In genomic region chr2:12965540-12966269, GRCh38 we compare ENCODE assay signal across 10 cellular contexts.
DNase-seq lines count a peak whose midpoint lies in the region; ATAC-seq and TF ChIP-seq lines count a peak whose summit lies in the region.
"Had no signal": no experiment of that assay in that cellular context is flagged by ENCODE, and none has a peak within 500 bp of the region (broad histone marks: within the 10 kb centered on the region; RNA-seq: fewer than 3 reads in every experiment).

No MANE protein-coding gene starts in this region.

- H3K4me3 Mint-ChIP-seq in T-helper 17 cell (peak overlapping the region; percentile 0), CD14-positive monocyte (no peak overlapping the region)
- H3K4me3 Mint-ChIP-seq: dendritic cell treated with granulocyte-macrophage colony-stimulating factor and Interleukin-4, amounts not matched to agents 40 ng/mL and 50 ng/mL, for 4 days had no signal

- H3K36me3 Mint-ChIP-seq in T-helper 17 cell (ENCODE audit: low read depth), result peaks cover 2% of the 10 kb centered on the region
- no peaks in the 10 kb centered on the region for H3K36me3 Mint-ChIP-seq in CD14-positive monocyte

- peak overlapping the region; percentile 31 for H3K27ac ChIP-seq in A673 (ENCODE audit: low read depth, low read length, poor library complexity, severe bottlenecking)

- no peaks in the 10 kb centered on the region for H3K36me3 ChIP-seq in A673 (ENCODE audit: insufficient read depth, low read length, poor library complexity, severe bottlenecking)

- peaks cover 14% of the 10 kb centered on the region for H3K4me1 Mint-ChIP-seq in T-helper 17 cell
- peaks cover 3% of the 10 kb centered on the region for H3K4me1 Mint-ChIP-seq in CD14-positive monocyte

- ATAC-seq in T-helper 17 cell (peak; percentile 80), left ventricle myocardium superior (peak; percentile 77), HG03095 (IDR thresholded peaks at IDR 0.05; ENCODE audit: unreplicated experiment) (no peak), GM21717 (IDR thresholded peaks at IDR 0.05; ENCODE audit: unreplicated experiment) (no peak), HG02678 (IDR thresholded peaks at IDR 0.05; ENCODE audit: unreplicated experiment) (no peak)

- no peak overlapping the region for H3K4me3 ChIP-seq in A673 (ENCODE audit: low read depth, low read length, poor library complexity, severe bottlenecking)

- CTCF ChIA-PET in A673 (lab: Charles Lee), result interaction anchor here (0.8 kb wide), 1 partner anchor 42 kb away, joined by 4 read pairs; no protein-coding TSS in a partner anchor

- BruUV-seq in A673 (replicated peaks; lab: Mats Ljungman, UMichigan), result no TSS peak

- H3K9me3 ChIP-seq in A673 (ENCODE audit: low read depth, low read length, poor library complexity, severe bottlenecking), result no peaks in the 10 kb centered on the region
- H3K9me3 ChIP-seq in T-helper 17 cell (ENCODE audit: control insufficient read depth, low read length, poor library complexity, severe bottlenecking), result no peaks in the 10 kb centered on the region

- H3K4me1 ChIP-seq in A673 (ENCODE audit: insufficient read depth, low read length, poor library complexity, severe bottlenecking), result peaks cover 21% of the 10 kb centered on the region

- TF ChIP-seq CTCF in A673 (conservative IDR thresholded peaks at IDR 0.05; ENCODE audit: low read depth, low read length), result no peak
- TF ChIP-seq CTCF in CD14-positive monocyte (IDR thresholded peaks at IDR 0.05), result no peak

- H3K9me3 Mint-ChIP-seq in CD14-positive monocyte, result peaks cover 0 to 3% (median 0%) of the 10 kb centered on the region in 7 donors
- H3K9me3 Mint-ChIP-seq: dendritic cell treated with granulocyte-macrophage colony-stimulating factor and Interleukin-4, amounts not matched to agents 40 ng/mL and 50 ng/mL, for 4 days had no signal

- DNase-seq in A673 (ENCODE audit: low spot score) (peak; percentile 91), GM03348 (ENCODE audit: low spot score) (peak; percentile 68), T-helper 17 cell (no peak), left ventricle myocardium superior (no peak), CD14-positive monocyte (ENCODE audit: low spot score) (no peak)
- DNase-seq: NCI-H1930 had no signal

- H3K27me3 ChIP-seq in A673 (replicated peaks; ENCODE audit: insufficient read depth, low read depth, low read length, poor library complexity), result no peaks in the 10 kb centered on the region

- POLR2A ChIA-PET in A673 (lab: Charles Lee; ENCODE audit: low non-redundant PET), result interaction anchor here (0.7 kb wide), 1 partner anchor 21 kb away, joined by 4 read pairs; no protein-coding TSS in a partner anchor

- peak overlapping the region; percentile 39 for H3K27ac Mint-ChIP-seq in T-helper 17 cell
- no peak overlapping the region for H3K27ac Mint-ChIP-seq in CD14-positive monocyte
- H3K27ac Mint-ChIP-seq: dendritic cell treated with granulocyte-macrophage colony-stimulating factor and Interleukin-4, amounts not matched to agents 40 ng/mL and 50 ng/mL, for 4 days had no signal

- H3K27me3 Mint-ChIP-seq in T-helper 17 cell, result no peaks in the 10 kb centered on the region
- H3K27me3 Mint-ChIP-seq in CD14-positive monocyte (ENCODE audit: low read depth in 3 of 3), result peaks cover 3 to 5% (median 4%) of the 10 kb centered on the region in 3 donors

- intact Hi-C loops in A673 (cut with micrococcal nuclease; ENCODE audit: unreplicated experiment) (no loop called here), left ventricle myocardium superior (cut with micrococcal nuclease) (no loop called here), CD14-positive monocyte (cut with micrococcal nuclease) (no loop called here)

Comparison
In these comparisons a context has a peak if more than half of its experiments do, and no peak if none do; other contexts are left out.
1. DNase-seq: peak in A673 (single experiment) and GM03348 (single experiment); none in T-helper 17 cell (0 of 3), left ventricle myocardium superior (single experiment) and CD14-positive monocyte (single experiment).
2. ATAC-seq: peak in T-helper 17 cell (single experiment) and left ventricle myocardium superior (single experiment); none in HG03095 (single experiment), GM21717 (single experiment) and HG02678 (single experiment).